In the genomic region with DNA sequence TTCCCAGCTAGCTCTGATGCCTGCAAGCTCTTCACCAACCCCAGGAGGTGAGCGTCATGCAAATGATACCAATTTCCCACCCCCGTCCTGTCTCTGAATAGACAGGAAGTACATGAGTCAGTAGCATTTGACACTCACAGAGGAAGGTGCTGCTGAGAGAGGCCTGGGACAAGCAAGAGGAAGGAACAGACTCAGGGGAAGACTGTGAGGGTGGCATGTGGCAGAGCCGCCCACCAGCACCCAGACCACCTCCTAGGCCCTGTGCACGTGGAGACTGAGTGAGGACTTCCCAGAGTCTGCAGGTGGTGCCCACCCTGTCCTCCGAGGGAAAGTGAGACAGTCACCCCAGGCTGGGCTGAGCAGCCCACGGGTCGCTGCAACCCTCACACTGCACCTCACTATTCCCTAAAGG, we compare ENCODE assay signal across 8 cellular contexts.
A peak's percentile ranks its signal among the peaks of the same experiment; 100 is the strongest.
DNase-seq lines count a peak whose midpoint lies in the region; ATAC-seq and TF ChIP-seq lines count a peak whose summit lies in the region.

No MANE protein-coding gene starts in this region.

- TF ChIP-seq CTCF in chondrocyte (IDR thresholded peaks at IDR 0.05) = no peak

- peak; percentile 93 for DNase-seq in CD1c-positive myeloid dendritic cell (ENCODE audit: extremely low spot score)
- DNase-seq in T-helper 2 cell = peak in 3 of 5 experiments; percentile 17 to 82 (median 49)
- peak in 1 of 2 donors; percentile 40 for DNase-seq in central memory CD8-positive, alpha-beta T cell (ENCODE audit: low spot score in 2 of 2)
- DNase-seq in stimulated activated CD4-positive, alpha-beta T cell treated with anti-CD3 and anti-CD28 coated beads, Interleukin-1b, Interleukin-23, amount 100 ng/mL, for 4 hours (ENCODE audit: low read depth in 2 of 2) = peak; percentile 17 to 53
- no peak for DNase-seq in chondrocyte (ENCODE audit: low spot score)
- no peak for DNase-seq in left ventricle myocardium superior

- peaks cover 5% of the 10 kb centered on the region for H3K36me3 Mint-ChIP-seq in central memory CD8-positive, alpha-beta T cell (ENCODE audit: insufficient read depth)
- peaks cover 2% of the 10 kb centered on the region for H3K36me3 Mint-ChIP-seq in chondrocyte (ENCODE audit: low read depth)

- H3K4me1 Mint-ChIP-seq in central memory CD8-positive, alpha-beta T cell = peaks cover 17% of the 10 kb centered on the region
- peaks cover 5% of the 10 kb centered on the region for H3K4me1 Mint-ChIP-seq in chondrocyte (ENCODE audit: low read depth)

- H3K27me3 Mint-ChIP-seq in central memory CD8-positive, alpha-beta T cell = peaks cover 15% of the 10 kb centered on the region
- peaks cover 14% of the 10 kb centered on the region for H3K27me3 Mint-ChIP-seq in chondrocyte (ENCODE audit: low read depth)

- peak; percentile 98 for ATAC-seq in GM19324 (IDR thresholded peaks at IDR 0.05; ENCODE audit: low FRiP score, unreplicated experiment)
- ATAC-seq in HG03280 (IDR thresholded peaks at IDR 0.05; ENCODE audit: unreplicated experiment) = peak; percentile 95
- peak; percentile 98 for ATAC-seq in central memory CD8-positive, alpha-beta T cell (replicated peaks; ENCODE audit: extremely low read depth, poor library complexity, severe bottlenecking)
- no peak for ATAC-seq in left ventricle myocardium superior

- H3K9me3 Mint-ChIP-seq in central memory CD8-positive, alpha-beta T cell = peaks cover 5% of the 10 kb centered on the region
- H3K9me3 Mint-ChIP-seq in chondrocyte (ENCODE audit: low read depth) = peaks cover 8% of the 10 kb centered on the region

- H3K4me3 Mint-ChIP-seq in central memory CD8-positive, alpha-beta T cell = no peak overlapping the region
- no peak overlapping the region for H3K4me3 Mint-ChIP-seq in chondrocyte (ENCODE audit: unreplicated experiment)

- H3K27ac Mint-ChIP-seq in central memory CD8-positive, alpha-beta T cell (ENCODE audit: low read depth) = peak overlapping the region; percentile 70
- H3K27ac Mint-ChIP-seq in chondrocyte (ENCODE audit: unreplicated experiment) = no peak overlapping the region

- intact Hi-C loops in left ventricle myocardium superior (cut with micrococcal nuclease) = no loop called here

Comparison
In these comparisons a context has a peak if more than half of its experiments do, and no peak if none do; other contexts are left out.
1. DNase-seq: peak in CD1c-positive myeloid dendritic cell (single experiment), T-helper 2 cell (3 of 5) and stimulated activated CD4-positive, alpha-beta T cell treated with anti-CD3 and anti-CD28 coated beads, Interleukin-1b, Interleukin-23, amount 100 ng/mL, for 4 hours (2 of 2); none in chondrocyte (single experiment) and left ventricle myocardium superior (single experiment).